In the genomic region with DNA sequence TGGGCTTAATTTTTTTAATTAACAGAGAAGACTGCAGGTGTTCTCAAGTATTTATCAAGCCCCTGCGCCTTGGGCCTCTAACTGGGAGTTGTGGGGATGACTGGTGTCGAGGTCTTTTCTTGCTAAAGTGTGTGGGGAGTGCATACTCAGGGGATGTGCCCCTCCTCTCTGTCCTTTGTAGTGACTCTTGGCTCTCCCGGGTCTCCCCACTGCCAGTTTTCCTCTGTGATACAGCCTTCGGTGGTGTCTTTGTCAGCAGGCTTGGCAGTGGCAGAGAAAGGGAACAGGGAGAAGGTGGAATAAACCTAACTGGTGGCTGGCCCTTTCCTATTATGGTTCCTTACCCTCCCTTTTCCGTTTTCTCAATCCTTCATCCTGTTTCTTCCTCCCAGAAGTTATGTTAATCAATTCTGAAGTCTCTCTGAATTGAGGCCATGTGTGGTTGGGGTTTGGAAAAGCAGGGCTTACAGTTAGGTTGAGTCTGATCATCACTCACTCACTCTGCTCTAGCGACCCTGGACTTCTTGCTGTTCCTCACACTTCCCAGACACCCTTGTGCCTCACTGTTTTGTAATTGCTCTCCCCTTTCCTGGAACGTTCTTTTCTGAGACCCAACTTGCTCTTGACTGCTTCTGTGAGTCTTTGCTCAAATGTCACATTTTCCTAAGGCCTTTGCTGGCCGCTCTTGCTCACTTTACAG, we compare ENCODE assay signal across 20 cellular contexts.
DNase-seq lines count a peak whose midpoint lies in the region; ATAC-seq and TF ChIP-seq lines count a peak whose summit lies in the region.
"Had no signal": no experiment of that assay in that cellular context is flagged by ENCODE, and none has a peak within 500 bp of the region (broad histone marks: within the 10 kb centered on the region; RNA-seq: fewer than 3 reads in every experiment).

No MANE protein-coding gene starts in this region.

- no peaks in the 10 kb centered on the region for H3K36me3 Mint-ChIP-seq in T-helper 2 cell treated with Interferon-gamma antibody and Interleukin-4, amounts not matched to agents 5 μg/mL and 100 μg/mL, for 36 hours (ENCODE audit: low read depth)
- H3K36me3 Mint-ChIP-seq: activated naive CD8-positive, alpha-beta T cell; CD14-positive monocyte had no signal

- 65% methylated on average over 8 of the region's 8 CpGs for WGBS in HUES64
- 47 to 50% methylated on average over 8 of the region's 8 CpGs for WGBS in heart right ventricle, 2 donors

- H3K9me3 ChIP-seq in HUES64 (ENCODE audit: insufficient read depth, low read depth, low read length) (no peaks in the 10 kb centered on the region), ascending aorta (no peaks in the 10 kb centered on the region), heart right ventricle (no peaks in the 10 kb centered on the region)
- H3K9me3 ChIP-seq: prostate gland had no signal

- H3K27me3 ChIP-seq in HUES64 (ENCODE audit: insufficient read depth, low read length) (no peaks in the 10 kb centered on the region), ascending aorta (no peaks in the 10 kb centered on the region), heart right ventricle (no peaks in the 10 kb centered on the region)
- H3K27me3 ChIP-seq: hepatocyte had no signal

- H3K4me1 Mint-ChIP-seq in T-helper 2 cell treated with Interferon-gamma antibody and Interleukin-4, amounts not matched to agents 5 μg/mL and 100 μg/mL, for 36 hours (ENCODE audit: low read depth): no peaks in the 10 kb centered on the region
- H3K4me1 Mint-ChIP-seq: activated CD4-positive, alpha-beta memory T cell treated with anti-CD3 and anti-CD28 coated beads, Interleukin-2, amount 10 ng/mL, durations not matched to agents 7 days and 5 days; CD14-positive monocyte had no signal

- no peaks in the 10 kb centered on the region for H3K9me3 Mint-ChIP-seq in T-helper 2 cell treated with Interferon-gamma antibody and Interleukin-4, amounts not matched to agents 5 μg/mL and 100 μg/mL, for 36 hours

- H3K27me3 Mint-ChIP-seq in T-helper 2 cell treated with Interferon-gamma antibody and Interleukin-4, amounts not matched to agents 5 μg/mL and 100 μg/mL, for 36 hours (ENCODE audit: low read depth): no peaks in the 10 kb centered on the region
- H3K27me3 Mint-ChIP-seq: activated CD4-positive, alpha-beta memory T cell treated with anti-CD3 and anti-CD28 coated beads, Interleukin-2, amount 10 ng/mL, durations not matched to agents 7 days and 5 days had no signal

- H3K9ac ChIP-seq in HUES64 (ENCODE audit: low read depth, low read length): no peak overlapping the region

- no peaks in the 10 kb centered on the region for H3K36me3 ChIP-seq in HUES64 (ENCODE audit: insufficient read depth, low read length)
- no peaks in the 10 kb centered on the region for H3K36me3 ChIP-seq in ascending aorta
- H3K36me3 ChIP-seq in heart right ventricle: no peaks in the 10 kb centered on the region
- H3K36me3 ChIP-seq: prostate gland had no signal

- no peak overlapping the region for H3K27ac Mint-ChIP-seq in T-helper 2 cell treated with Interferon-gamma antibody and Interleukin-4, amounts not matched to agents 5 μg/mL and 100 μg/mL, for 36 hours
- H3K27ac Mint-ChIP-seq: activated CD4-positive, alpha-beta memory T cell treated with anti-CD3 and anti-CD28 coated beads, Interleukin-2, amount 10 ng/mL, durations not matched to agents 7 days and 5 days; activated naive CD8-positive, alpha-beta T cell; CD14-positive monocyte had no signal

- ATAC-seq in heart right ventricle (peak in 7 of 8 donors; percentile 81 to 90 (median 84)), HG02970 (IDR thresholded peaks at IDR 0.05; ENCODE audit: low FRiP score, unreplicated experiment) (no peak)

- TF ChIP-seq CTCF in ascending aorta (IDR thresholded peaks at IDR 0.05) (no peak), heart right ventricle (IDR thresholded peaks at IDR 0.05) (no peak)

- H3K27ac ChIP-seq in HUES64 (ENCODE audit: low read depth, low read length): peak overlapping the region; percentile 11; the same call in 1 of the 2 replicates
- H3K27ac ChIP-seq in ascending aorta: peak overlapping the region; percentile 26 to 28
- H3K27ac ChIP-seq in heart right ventricle: peak overlapping the region in 7 of 10 donors; percentile 48 to 74 (median 52)
- H3K27ac ChIP-seq: hepatocyte, prostate gland had no signal

- H3K4me1 ChIP-seq in HUES64 (ENCODE audit: insufficient read depth, low read length) (peaks cover 21% of the 10 kb centered on the region), ascending aorta (peaks cover 0 to 11% of the 10 kb centered on the region in 2 donors), heart right ventricle (peaks cover 0 to 68% (median 31%) of the 10 kb centered on the region in 9 donors)
- H3K4me1 ChIP-seq: prostate gland had no signal

- intact Hi-C loops in ascending aorta (cut with DNase I) (no loop called here), heart right ventricle (cut with DNase I) (loop anchor here in 1 of 10 donors (10.0 kb wide), 1 partner anchor 155 kb away; a partner anchor contains a TSS)

- H3K4me3 Mint-ChIP-seq in T-helper 2 cell treated with Interferon-gamma antibody and Interleukin-4, amounts not matched to agents 5 μg/mL and 100 μg/mL, for 36 hours: no peak overlapping the region
- H3K4me3 Mint-ChIP-seq: activated CD4-positive, alpha-beta memory T cell treated with anti-CD3 and anti-CD28 coated beads, Interleukin-2, amount 10 ng/mL, durations not matched to agents 7 days and 5 days; activated naive CD8-positive, alpha-beta T cell; CD14-positive monocyte had no signal

- DNase-seq in ascending aorta (ENCODE audit: low spot score in 2 of 2) (no peak), heart right ventricle (peak; percentile 23 to 28), pons (ENCODE audit: low spot score) (peak; percentile 15), NCI-H1694 (lab: John Stamatoyannopoulos, UW) (no peak), T1000 (lab: John Stamatoyannopoulos, UW) (no peak)
- no peak for DNase-seq in T-helper 2 cell treated with Interferon-gamma antibody and Interleukin-4, amounts not matched to agents 5 μg/mL and 100 μg/mL, for 36 hours (ENCODE audit: low spot score)
- DNase-seq: activated CD4-positive, alpha-beta memory T cell treated with anti-CD3 and anti-CD28 coated beads, Interleukin-2, amount 10 ng/mL, durations not matched to agents 7 days and 5 days; activated CD4-positive, CD25-positive, alpha-beta regulatory T cell; KBM-7; NCI-H1694 treated with DMSO at 0.1 percent for 48 hours; NCI-H2227 treated with DMSO at 0.1 percent for 48 hours; small intestine; stimulated activated CD4-positive, alpha-beta T cell treated with anti-CD3 and anti-CD28 coated beads, Interleukin-1b, Interleukin-23, amount 100 ng/mL, for 48 hours; trophoblast cell had no signal

- H3K4me3 ChIP-seq in HUES64 (ENCODE audit: low read length): no peak overlapping the region
- no peak overlapping the region for H3K4me3 ChIP-seq in ascending aorta
- H3K4me3 ChIP-seq in heart right ventricle: no peak overlapping the region
- H3K4me3 ChIP-seq: hepatocyte, prostate gland had no signal

Comparison
In these comparisons a context has a peak if more than half of its experiments do, and no peak if none do; other contexts are left out.
1. DNase-seq: peak in heart right ventricle (2 of 2) and pons (single experiment); none in ascending aorta (0 of 2), NCI-H1694 (single experiment), T-helper 2 cell treated with Interferon-gamma antibody and Interleukin-4, amounts not matched to agents 5 μg/mL and 100 μg/mL, for 36 hours (single experiment) and T1000 (single experiment).
2. Peak in every context shown above with its lines, with median percentiles within 50 percentile points of each other: H3K27ac ChIP-seq.